ENCODE assay signal across 10 cellular contexts in genomic region chr18:11932393-11932792, GRCh38.
"Had no signal": no experiment of that assay in that cellular context is flagged by ENCODE, and none has a peak within 500 bp of the region (broad histone marks: within the 10 kb centered on the region; RNA-seq: fewer than 3 reads in every experiment).

No MANE protein-coding gene starts in this region.

- H3K4me1 Mint-ChIP-seq: GM23338 had no signal

- H3K27ac ChIP-seq: GM23248 had no signal

- H3K9me3 ChIP-seq: HAP-1 had no signal

- H3K27ac Mint-ChIP-seq: GM23338, H9, HFFc6 had no signal

- H3K9ac ChIP-seq: GM23248 had no signal

- H3K4me3 Mint-ChIP-seq: GM23338, H9, HFFc6 had no signal

- H3K4me1 ChIP-seq: HAP-1 had no signal

- FAIRE-seq: H54 had no signal

- DNase-seq: GM23248, GOT3, H7, H9, HCEC 1CT, HFFc6 had no signal

- ATAC-seq: GM23338, HCT116 had no signal

- H3K9me3 Mint-ChIP-seq: GM23338, H9, HFFc6 had no signal

- H3K4me3 ChIP-seq: GM23248, GM23338, HAP-1 had no signal

- H2AFZ ChIP-seq: GM23248, GM23338 had no signal

- H3K36me3 ChIP-seq: HAP-1 had no signal

- H3K4me2 ChIP-seq: GM23338 had no signal
